ENCODE assay signal across 2 cellular contexts in the genomic region with DNA sequence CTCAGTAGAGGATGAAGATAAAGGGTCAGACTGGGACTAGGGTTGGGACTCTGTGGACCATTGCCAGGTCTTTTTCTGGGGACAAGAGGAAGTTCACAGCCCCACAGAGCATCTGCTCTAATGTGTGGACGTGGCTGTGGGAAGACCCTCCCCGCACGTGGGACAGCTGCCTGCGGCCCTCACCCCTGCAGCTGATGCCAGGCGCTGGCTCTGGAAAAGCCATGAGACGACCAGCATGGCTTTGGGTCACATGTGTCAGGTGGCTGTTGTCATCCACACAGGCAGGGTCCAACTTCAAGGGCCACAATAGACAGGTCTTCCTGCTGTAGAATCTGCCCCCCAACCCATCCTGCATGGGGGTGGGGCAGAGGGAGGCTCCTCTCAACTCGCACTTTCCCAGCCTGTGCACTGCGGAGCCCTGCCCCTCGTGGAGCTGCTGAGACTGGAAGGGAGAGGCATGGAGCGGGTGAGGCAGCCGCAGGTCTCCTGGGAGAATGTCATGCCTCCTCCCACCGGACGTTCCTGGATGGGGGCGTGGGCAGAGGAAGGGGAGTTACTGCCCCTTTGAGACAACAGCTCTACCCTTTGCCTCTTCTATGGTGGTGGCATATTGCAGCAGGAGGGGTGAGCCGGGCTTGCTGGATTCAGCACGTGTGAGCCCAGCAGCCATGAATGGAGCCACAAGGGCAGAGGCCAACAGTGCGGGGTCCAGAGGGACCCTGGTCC.
TF ChIP-seq lines count a peak whose summit lies in the region.

No MANE protein-coding gene starts in this region.

TF ChIP-seq in IMR-90, 13 proteins besides CTCF, POLR2A, EP300 and RAD21:
- TF ChIP-seq BHLHE40 (IDR thresholded peaks at IDR 0.05; ENCODE audit: low read depth, low read length) (no peak), MXI1 (IDR thresholded peaks at IDR 0.05; ENCODE audit: borderline replicate concordance, low read depth, low read length) (no peak), RCOR1 (IDR thresholded peaks at IDR 0.05; ENCODE audit: insufficient replicate concordance, low read length) (no peak), NFE2L2 (IDR thresholded peaks at IDR 0.05; ENCODE audit: low read depth, low read length) (no peak), CEBPB (IDR thresholded peaks at IDR 0.05; ENCODE audit: low read depth, low read length) (no peak), MAZ (IDR thresholded peaks at IDR 0.05; ENCODE audit: borderline replicate concordance, low read depth, low read length) (no peak), CHD1 (IDR thresholded peaks at IDR 0.05; ENCODE audit: low read depth, low read length) (no peak), FOS (IDR thresholded peaks at IDR 0.05; ENCODE audit: low read depth, low read length) (no peak)
- TF ChIP-seq, protein P1, sequence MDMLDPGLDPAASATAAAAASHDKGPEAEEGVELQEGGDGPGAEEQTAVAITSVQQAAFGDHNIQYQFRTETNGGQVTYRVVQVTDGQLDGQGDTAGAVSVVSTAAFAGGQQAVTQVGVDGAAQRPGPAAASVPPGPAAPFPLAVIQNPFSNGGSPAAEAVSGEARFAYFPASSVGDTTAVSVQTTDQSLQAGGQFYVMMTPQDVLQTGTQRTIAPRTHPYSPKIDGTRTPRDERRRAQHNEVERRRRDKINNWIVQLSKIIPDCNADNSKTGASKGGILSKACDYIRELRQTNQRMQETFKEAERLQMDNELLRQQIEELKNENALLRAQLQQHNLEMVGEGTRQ (IDR thresholded peaks at IDR 0.05; ENCODE audit: low read depth, low read length): no peak
- TF ChIP-seq, protein P2, sequence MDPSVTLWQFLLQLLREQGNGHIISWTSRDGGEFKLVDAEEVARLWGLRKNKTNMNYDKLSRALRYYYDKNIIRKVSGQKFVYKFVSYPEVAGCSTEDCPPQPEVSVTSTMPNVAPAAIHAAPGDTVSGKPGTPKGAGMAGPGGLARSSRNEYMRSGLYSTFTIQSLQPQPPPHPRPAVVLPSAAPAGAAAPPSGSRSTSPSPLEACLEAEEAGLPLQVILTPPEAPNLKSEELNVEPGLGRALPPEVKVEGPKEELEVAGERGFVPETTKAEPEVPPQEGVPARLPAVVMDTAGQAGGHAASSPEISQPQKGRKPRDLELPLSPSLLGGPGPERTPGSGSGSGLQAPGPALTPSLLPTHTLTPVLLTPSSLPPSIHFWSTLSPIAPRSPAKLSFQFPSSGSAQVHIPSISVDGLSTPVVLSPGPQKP (IDR thresholded peaks at IDR 0.05; ENCODE audit: borderline replicate concordance, low read depth, low read length): no peak

TF ChIP-seq in HepG2, 621 proteins besides CTCF, POLR2A, EP300 and RAD21:
- TF ChIP-seq NFE2L2 (IDR thresholded peaks at IDR 0.05; ENCODE audit: low read length): no peak
- TF ChIP-seq, protein P3, sequence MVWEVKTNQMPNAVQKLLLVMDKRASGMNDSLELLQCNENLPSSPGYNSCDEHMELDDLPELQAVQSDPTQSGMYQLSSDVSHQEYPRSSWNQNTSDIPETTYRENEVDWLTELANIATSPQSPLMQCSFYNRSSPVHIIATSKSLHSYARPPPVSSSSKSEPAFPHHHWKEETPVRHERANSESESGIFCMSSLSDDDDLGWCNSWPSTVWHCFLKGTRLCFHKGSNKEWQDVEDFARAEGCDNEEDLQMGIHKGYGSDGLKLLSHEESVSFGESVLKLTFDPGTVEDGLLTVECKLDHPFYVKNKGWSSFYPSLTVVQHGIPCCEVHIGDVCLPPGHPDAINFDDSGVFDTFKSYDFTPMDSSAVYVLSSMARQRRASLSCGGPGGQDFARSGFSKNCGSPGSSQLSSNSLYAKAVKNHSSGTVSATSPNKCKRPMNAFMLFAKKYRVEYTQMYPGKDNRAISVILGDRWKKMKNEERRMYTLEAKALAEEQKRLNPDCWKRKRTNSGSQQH (CRISPR knock-in tag; IDR thresholded peaks at IDR 0.05; ENCODE audit: low read depth): no peak
- TF ChIP-seq, protein P4, sequence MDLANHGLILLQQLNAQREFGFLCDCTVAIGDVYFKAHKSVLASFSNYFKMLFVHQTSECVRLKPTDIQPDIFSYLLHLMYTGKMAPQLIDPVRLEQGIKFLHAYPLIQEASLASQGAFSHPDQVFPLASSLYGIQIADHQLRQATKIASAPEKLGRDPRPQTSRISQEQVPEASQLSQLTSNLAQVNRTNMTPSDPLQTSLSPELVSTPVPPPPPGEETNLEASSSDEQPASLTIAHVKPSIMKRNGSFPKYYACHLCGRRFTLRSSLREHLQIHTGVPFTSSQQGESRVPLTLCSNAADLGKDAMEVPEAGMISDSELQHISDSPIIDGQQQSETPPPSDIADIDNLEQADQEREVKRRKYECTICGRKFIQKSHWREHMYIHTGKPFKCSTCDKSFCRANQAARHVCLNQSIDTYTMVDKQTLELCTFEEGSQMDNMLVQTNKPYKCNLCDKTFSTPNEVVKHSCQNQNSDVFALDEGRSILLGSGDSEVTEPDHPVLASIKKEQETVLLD (CRISPR knock-in tag; IDR thresholded peaks at IDR 0.05; ENCODE audit: low read depth): no peak
- TF ChIP-seq AHR (CRISPR knock-in tag; IDR thresholded peaks at IDR 0.05): no peak
- no peak for TF ChIP-seq MEF2D (CRISPR knock-in tag; IDR thresholded peaks at IDR 0.05)
- TF ChIP-seq, protein P5, sequence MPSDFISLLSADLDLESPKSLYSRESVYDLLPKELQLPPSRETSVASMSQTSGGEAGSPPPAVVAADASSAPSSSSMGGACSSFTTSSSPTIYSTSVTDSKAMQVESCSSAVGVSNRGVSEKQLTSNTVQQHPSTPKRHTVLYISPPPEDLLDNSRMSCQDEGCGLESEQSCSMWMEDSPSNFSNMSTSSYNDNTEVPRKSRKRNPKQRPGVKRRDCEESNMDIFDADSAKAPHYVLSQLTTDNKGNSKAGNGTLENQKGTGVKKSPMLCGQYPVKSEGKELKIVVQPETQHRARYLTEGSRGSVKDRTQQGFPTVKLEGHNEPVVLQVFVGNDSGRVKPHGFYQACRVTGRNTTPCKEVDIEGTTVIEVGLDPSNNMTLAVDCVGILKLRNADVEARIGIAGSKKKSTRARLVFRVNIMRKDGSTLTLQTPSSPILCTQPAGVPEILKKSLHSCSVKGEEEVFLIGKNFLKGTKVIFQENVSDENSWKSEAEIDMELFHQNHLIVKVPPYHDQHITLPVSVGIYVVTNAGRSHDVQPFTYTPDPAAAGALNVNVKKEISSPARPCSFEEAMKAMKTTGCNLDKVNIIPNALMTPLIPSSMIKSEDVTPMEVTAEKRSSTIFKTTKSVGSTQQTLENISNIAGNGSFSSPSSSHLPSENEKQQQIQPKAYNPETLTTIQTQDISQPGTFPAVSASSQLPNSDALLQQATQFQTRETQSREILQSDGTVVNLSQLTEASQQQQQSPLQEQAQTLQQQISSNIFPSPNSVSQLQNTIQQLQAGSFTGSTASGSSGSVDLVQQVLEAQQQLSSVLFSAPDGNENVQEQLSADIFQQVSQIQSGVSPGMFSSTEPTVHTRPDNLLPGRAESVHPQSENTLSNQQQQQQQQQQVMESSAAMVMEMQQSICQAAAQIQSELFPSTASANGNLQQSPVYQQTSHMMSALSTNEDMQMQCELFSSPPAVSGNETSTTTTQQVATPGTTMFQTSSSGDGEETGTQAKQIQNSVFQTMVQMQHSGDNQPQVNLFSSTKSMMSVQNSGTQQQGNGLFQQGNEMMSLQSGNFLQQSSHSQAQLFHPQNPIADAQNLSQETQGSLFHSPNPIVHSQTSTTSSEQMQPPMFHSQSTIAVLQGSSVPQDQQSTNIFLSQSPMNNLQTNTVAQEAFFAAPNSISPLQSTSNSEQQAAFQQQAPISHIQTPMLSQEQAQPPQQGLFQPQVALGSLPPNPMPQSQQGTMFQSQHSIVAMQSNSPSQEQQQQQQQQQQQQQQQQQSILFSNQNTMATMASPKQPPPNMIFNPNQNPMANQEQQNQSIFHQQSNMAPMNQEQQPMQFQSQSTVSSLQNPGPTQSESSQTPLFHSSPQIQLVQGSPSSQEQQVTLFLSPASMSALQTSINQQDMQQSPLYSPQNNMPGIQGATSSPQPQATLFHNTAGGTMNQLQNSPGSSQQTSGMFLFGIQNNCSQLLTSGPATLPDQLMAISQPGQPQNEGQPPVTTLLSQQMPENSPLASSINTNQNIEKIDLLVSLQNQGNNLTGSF (CRISPR knock-in tag; IDR thresholded peaks at IDR 0.05): no peak
- TF ChIP-seq MXI1 (IDR thresholded peaks at IDR 0.05; ENCODE audit: borderline replicate concordance, low read depth, low read length): no peak
- TF ChIP-seq TBL1XR1 (IDR thresholded peaks at IDR 0.05; ENCODE audit: borderline replicate concordance, low read length, partially characterized antibody): no peak
- TF ChIP-seq ZNF850 (CRISPR knock-in tag; conservative IDR thresholded peaks at IDR 0.05): no peak
- TF ChIP-seq, protein P6, sequence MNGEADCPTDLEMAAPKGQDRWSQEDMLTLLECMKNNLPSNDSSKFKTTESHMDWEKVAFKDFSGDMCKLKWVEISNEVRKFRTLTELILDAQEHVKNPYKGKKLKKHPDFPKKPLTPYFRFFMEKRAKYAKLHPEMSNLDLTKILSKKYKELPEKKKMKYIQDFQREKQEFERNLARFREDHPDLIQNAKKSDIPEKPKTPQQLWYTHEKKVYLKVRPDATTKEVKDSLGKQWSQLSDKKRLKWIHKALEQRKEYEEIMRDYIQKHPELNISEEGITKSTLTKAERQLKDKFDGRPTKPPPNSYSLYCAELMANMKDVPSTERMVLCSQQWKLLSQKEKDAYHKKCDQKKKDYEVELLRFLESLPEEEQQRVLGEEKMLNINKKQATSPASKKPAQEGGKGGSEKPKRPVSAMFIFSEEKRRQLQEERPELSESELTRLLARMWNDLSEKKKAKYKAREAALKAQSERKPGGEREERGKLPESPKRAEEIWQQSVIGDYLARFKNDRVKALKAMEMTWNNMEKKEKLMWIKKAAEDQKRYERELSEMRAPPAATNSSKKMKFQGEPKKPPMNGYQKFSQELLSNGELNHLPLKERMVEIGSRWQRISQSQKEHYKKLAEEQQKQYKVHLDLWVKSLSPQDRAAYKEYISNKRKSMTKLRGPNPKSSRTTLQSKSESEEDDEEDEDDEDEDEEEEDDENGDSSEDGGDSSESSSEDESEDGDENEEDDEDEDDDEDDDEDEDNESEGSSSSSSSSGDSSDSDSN (CRISPR knock-in tag; IDR thresholded peaks at IDR 0.05): no peak
- no peak for TF ChIP-seq ZNF329 (CRISPR knock-in tag; IDR thresholded peaks at IDR 0.05; ENCODE audit: low read depth)
- no peak for TF ChIP-seq ZNF460 (CRISPR knock-in tag; IDR thresholded peaks at IDR 0.05; ENCODE audit: borderline replicate concordance)
